21 cellular contexts compared by ENCODE assay signal in genomic region chr1:184399192-184399847, GRCh38. TPM values are rescaled to one million over a fixed set of nuclear protein-coding genes. Genes with fewer than 3 reads are reported as not detected.
DNase-seq lines count a peak whose midpoint lies in the region; ATAC-seq and TF ChIP-seq lines count a peak whose summit lies in the region.
"Had no signal": no experiment of that assay in that cellular context is flagged by ENCODE, and none has a peak within 500 bp of the region (broad histone marks: within the 10 kb centered on the region; RNA-seq: fewer than 3 reads in every experiment).

No MANE protein-coding gene starts in this region.

- H3K27me3 ChIP-seq in left ventricle myocardium inferior (ENCODE audit: low read depth) = no peaks in the 10 kb centered on the region
- H3K27me3 ChIP-seq in mammary epithelial cell (ENCODE audit: insufficient read depth, low read length) = no peaks in the 10 kb centered on the region
- no peaks in the 10 kb centered on the region for H3K27me3 ChIP-seq in iPS-20b (ENCODE audit: insufficient read depth, low read length)
- H3K27me3 ChIP-seq in suprapubic skin = no peaks in the 10 kb centered on the region
- H3K27me3 ChIP-seq: MG63 had no signal

- intact Hi-C loops in Right ventricle myocardium superior (cut with DNase I) = no loop called here
- intact Hi-C loops in left ventricle myocardium inferior (cut with micrococcal nuclease) = no loop called here
- intact Hi-C loops in mammary epithelial cell (cut with micrococcal nuclease) = no loop called here
- intact Hi-C loops in OCI-LY7 (cut with micrococcal nuclease; ENCODE audit: unreplicated experiment) = no loop called here

- H3K4me3 ChIP-seq in left ventricle myocardium inferior = no peak overlapping the region
- H3K4me3 ChIP-seq in mammary epithelial cell (replicated peaks in 1 of 3; ENCODE audit: insufficient read depth in 1 of 3, low read depth in 2 of 3, low read length in 3 of 3) = peak overlapping the region in 1 of 3 experiments; percentile 1
- no peak overlapping the region for H3K4me3 ChIP-seq in iPS-20b (ENCODE audit: low read length)
- H3K4me3 ChIP-seq in suprapubic skin = no peak overlapping the region
- no peak overlapping the region for H3K4me3 ChIP-seq in OCI-LY7 (ENCODE audit: low read depth, low read length, poor library complexity, severe bottlenecking)
- H3K4me3 ChIP-seq: MG63 had no signal

- no peaks in the 10 kb centered on the region for H4K20me1 ChIP-seq in mammary epithelial cell (ENCODE audit: insufficient read depth, low read length)
- no peaks in the 10 kb centered on the region for H4K20me1 ChIP-seq in OCI-LY7 (ENCODE audit: insufficient read depth, low read length)

- no peak for TF ChIP-seq CTCF in left ventricle myocardium inferior (IDR thresholded peaks at IDR 0.05; ENCODE audit: borderline replicate concordance)
- no peak for TF ChIP-seq CTCF in mammary epithelial cell (conservative IDR thresholded peaks at IDR 0.05 in 1 of 2, IDR thresholded peaks at IDR 0.05 in 1 of 2; ENCODE audit: extremely low read depth in 1 of 2, insufficient read depth in 1 of 2, low read depth in 1 of 2, low read length in 2 of 2)
- no peak for TF ChIP-seq CTCF in suprapubic skin (IDR thresholded peaks at IDR 0.05)
- TF ChIP-seq CTCF in OCI-LY7 (conservative IDR thresholded peaks at IDR 0.05; ENCODE audit: low read length) = no peak

- peak overlapping the region; percentile 10 for H3K9ac ChIP-seq in mammary epithelial cell (ENCODE audit: insufficient read depth, low read length)
- H3K9ac ChIP-seq in iPS-20b (ENCODE audit: low read depth, low read length) = peak overlapping the region; percentile 7; the same call in 1 of the 2 replicates

- H2AFZ ChIP-seq in mammary epithelial cell (ENCODE audit: low read depth, low read length) (peak overlapping the region; percentile 75), OCI-LY7 (ENCODE audit: low read length) (no peak overlapping the region)

- H3K9me2 ChIP-seq in OCI-LY7 (ENCODE audit: insufficient read depth, low read length) = no peaks in the 10 kb centered on the region

- H3K4me1 ChIP-seq in left ventricle myocardium inferior = peaks cover 63% of the 10 kb centered on the region
- H3K4me1 ChIP-seq in mammary epithelial cell (ENCODE audit: insufficient read depth, low read length) = peaks cover 14% of the 10 kb centered on the region
- H3K4me1 ChIP-seq in iPS-20b (ENCODE audit: insufficient read depth, low read length) = peaks cover 9% of the 10 kb centered on the region; the same call in 1 of the 2 replicates
- peaks cover 31% of the 10 kb centered on the region for H3K4me1 ChIP-seq in suprapubic skin
- H3K4me1 ChIP-seq in OCI-LY7 (ENCODE audit: insufficient read depth, low read length, poor library complexity, severe bottlenecking) = no peaks in the 10 kb centered on the region

- no peaks in the 10 kb centered on the region for H3K9me3 ChIP-seq in left ventricle myocardium inferior (replicated peaks)
- H3K9me3 ChIP-seq in mammary epithelial cell (replicated peaks; ENCODE audit: insufficient read depth, low read length) = no peaks in the 10 kb centered on the region
- H3K9me3 ChIP-seq in iPS-20b (ENCODE audit: insufficient read depth, low read depth, low read length) = no peaks in the 10 kb centered on the region
- H3K9me3 ChIP-seq in suprapubic skin = no peaks in the 10 kb centered on the region
- H3K9me3 ChIP-seq in OCI-LY7 (ENCODE audit: low read length) = no peaks in the 10 kb centered on the region
- H3K9me3 ChIP-seq: MG63 had no signal

- TF ChIP-seq POLR2A in suprapubic skin (IDR thresholded peaks at IDR 0.05) = no peak

- in situ Hi-C loops in mammary epithelial cell (cut with MboI; ENCODE audit: low sequenced_read_pairs in 2 of 2) = no loop called here

- dilution Hi-C loops in mammary epithelial cell (cut with HindIII; ENCODE audit: low sequenced_read_pairs) = no loop called here

- BruUV-seq in mammary epithelial cell (replicated peaks; lab: Mats Ljungman, UMichigan) (no TSS peak), OCI-LY7 (replicated peaks; lab: Mats Ljungman, UMichigan) (no TSS peak)

- no peak overlapping the region for H3K27ac ChIP-seq in left ventricle myocardium inferior (replicated peaks)
- H3K27ac ChIP-seq in mammary epithelial cell (ENCODE audit: insufficient read depth, low read depth, low read length) = peak overlapping the region; percentile 30
- peak overlapping the region; percentile 5 for H3K27ac ChIP-seq in iPS-20b (ENCODE audit: low read length)
- no peak overlapping the region for H3K27ac ChIP-seq in suprapubic skin
- H3K27ac ChIP-seq in OCI-LY7 (ENCODE audit: low read depth, low read length, poor library complexity, severe bottlenecking) = no peak overlapping the region
- H3K27ac ChIP-seq: epithelial cell of prostate had no signal

- POLR2A ChIA-PET in OCI-LY7 (lab: Charles Lee) = interaction anchor here (0.6 to 0.7 kb wide), 2 partner anchors 431 to 628 kb away, joined by 3 read pairs; no protein-coding TSS in a partner anchor

- CTCF ChIA-PET in mammary epithelial cell (lab: Charles Lee; ENCODE audit: low non-redundant PET) (no interaction called here), OCI-LY7 (lab: Charles Lee; ENCODE audit: unreplicated experiment) (interaction anchor here (0.5 kb wide), 1 partner anchor 37 kb away, joined by 3 read pairs; no protein-coding TSS in a partner anchor)

- H3K36me3 ChIP-seq in left ventricle myocardium inferior (no peaks in the 10 kb centered on the region), mammary epithelial cell (ENCODE audit: insufficient read depth, low read length) (no peaks in the 10 kb centered on the region), iPS-20b (ENCODE audit: insufficient read depth, low read depth, low read length) (no peaks in the 10 kb centered on the region), suprapubic skin (no peaks in the 10 kb centered on the region), OCI-LY7 (ENCODE audit: insufficient read depth, low read length) (no peaks in the 10 kb centered on the region)
- H3K36me3 ChIP-seq: MG63 had no signal

- H3K4me2 ChIP-seq in mammary epithelial cell (ENCODE audit: insufficient read depth, low read depth, low read length) = peak overlapping the region; percentile 55
- H3K4me2 ChIP-seq in OCI-LY7 (ENCODE audit: low read length) = no peak overlapping the region

- TF ChIP-seq EP300 in suprapubic skin (IDR thresholded peaks at IDR 0.05) = no peak

- peak; percentile 42 for ATAC-seq in Right ventricle myocardium superior (ENCODE audit: poor library complexity)
- ATAC-seq: activated CD4-positive, CD25-positive, alpha-beta regulatory T cell treated with anti-CD3 and anti-CD28 coated beads, Interleukin-2, amount 50 U/mL, for 24 hours; activated CD8-positive, alpha-beta T cell treated with anti-CD3 and anti-CD28 coated beads, Interleukin-2, amount 10 ng/mL, durations not matched to agents 7 days and 5 days; Panc1 had no signal

- WGBS in mammary epithelial cell (ENCODE audit: low coverage, missing lambda C conversion rate) = 6% methylated on average over 5 of the region's 5 CpGs
- WGBS in suprapubic skin = 48% methylated on average over 5 of the region's 5 CpGs

- DNase-seq in Right ventricle myocardium superior (no peak), left ventricle myocardium inferior (no peak), mammary epithelial cell (peak; percentile 34), MV-4-11 (lab: John Stamatoyannopoulos, UW) (no peak), suprapubic skin (ENCODE audit: low spot score in 2 of 2) (no peak), dedifferentiated amniotic fluid mesenchymal stem cell (ENCODE audit: extremely low spot score) (no peak), OCI-LY7 (ENCODE audit: low spot score) (no peak)
- DNase-seq: activated CD8-positive, alpha-beta T cell treated with anti-CD3 and anti-CD28 coated beads, Interleukin-2, amount 10 ng/mL, durations not matched to agents 7 days and 5 days; activated T-cell treated with anti-CD3 and anti-CD28 coated beads, Interleukin-2, amount 50 U/mL, for 1 hour; GF-D8; MG63; NCI-H1436 treated with DMSO at 0.1 percent for 48 hours; NCI-H2171 treated with DMSO at 0.1 percent for 48 hours; NCI-H526 treated with DMSO at 0.1 percent for 48 hours; occipital lobe; stimulated activated CD4-positive, alpha-beta T cell treated with anti-CD3 and anti-CD28 coated beads, Interleukin-12 subunit alpha, Interleukin-12 subunit beta, amount 100 ng/mL, for 4 hours; T-helper 9 cell had no signal

- H3K79me2 ChIP-seq in mammary epithelial cell (ENCODE audit: insufficient read depth, low read length) (peaks cover 88% of the 10 kb centered on the region), OCI-LY7 (ENCODE audit: insufficient read depth, low read depth, low read length) (no peaks in the 10 kb centered on the region)

RNA-seq across cellular contexts. Expression of gene C1orf21, which starts 12.5 kb away (rescaled TPM):
- total RNA-seq in Right ventricle myocardium superior = 47.6 TPM
- 79.9 TPM for total RNA-seq in left ventricle myocardium inferior
- total RNA-seq in mammary epithelial cell = 10 to 100 TPM; 34.8 to 37.2 TPM
- polyA plus RNA-seq in mammary epithelial cell = 17.6 TPM
- polyA minus RNA-seq in mammary epithelial cell = 2.6 TPM
- 10 to 100 TPM; 73.0 to 95.7 (median 79.2) TPM for total RNA-seq in suprapubic skin
- not detected in 2 replicates for total RNA-seq in OCI-LY7 (2014; rRNA removed; shearing (Covaris generic))
- not detected in 2 replicates for total RNA-seq in OCI-LY7 (2022)

Comparison
In these comparisons a context has a peak if more than half of its experiments do, and no peak if none do; other contexts are left out.
1. H3K27ac ChIP-seq: peak in mammary epithelial cell (single experiment) and iPS-20b (single experiment); none in left ventricle myocardium inferior (single experiment), suprapubic skin (single experiment) and OCI-LY7 (single experiment).
2. RNA of gene C1orf21, which starts 12.5 kb away (total RNA-seq): 73.0 to 95.7 TPM in suprapubic skin, 79.9 TPM in left ventricle myocardium inferior (single experiment), 47.6 TPM in Right ventricle myocardium superior (single experiment) and 34.8 to 37.2 TPM in mammary epithelial cell; not detected in OCI-LY7; every median in the first group is over 10 times any median in the second.